14 cellular contexts compared by ENCODE assay signal in genomic region chr9:101307524-101308213, GRCh38.
"Had no signal": no experiment of that assay in that cellular context is flagged by ENCODE, and none has a peak within 500 bp of the region (broad histone marks: within the 10 kb centered on the region; RNA-seq: fewer than 3 reads in every experiment).

No MANE protein-coding gene starts in this region.

- H3K4me3 Mint-ChIP-seq: activated naive CD4-positive, alpha-beta T cell treated with anti-CD3 and anti-CD28 coated beads, Interleukin-2, amount 50 U/mL, for 24 hours; neural crest cell; T-helper 2 cell treated with Interferon-gamma antibody and Interleukin-4, amounts not matched to agents 5 μg/mL and 100 μg/mL, for 36 hours had no signal

- H3K9me3 Mint-ChIP-seq: activated naive CD4-positive, alpha-beta T cell treated with anti-CD3 and anti-CD28 coated beads, Interleukin-2, amount 50 U/mL, for 24 hours; neural crest cell; T-helper 2 cell treated with Interferon-gamma antibody and Interleukin-4, amounts not matched to agents 5 μg/mL and 100 μg/mL, for 36 hours had no signal

- H3K4me1 ChIP-seq: gastrocnemius medialis, pancreas had no signal

- DNase-seq: activated T-cell treated with anti-CD3 and anti-CD28 coated beads, Interleukin-2, amount 50 U/mL, for 1 hour; amniotic stem cell; gastrocnemius medialis; kidney; left ventricle myocardium superior; pancreas; stomach had no signal

- H3K36me3 ChIP-seq: gastrocnemius medialis, pancreas, stomach had no signal

- H3K4me1 Mint-ChIP-seq: activated naive CD4-positive, alpha-beta T cell treated with anti-CD3 and anti-CD28 coated beads, Interleukin-2, amount 50 U/mL, for 24 hours; neural crest cell had no signal

- H3K4me3 ChIP-seq: gastrocnemius medialis, pancreas, skin epidermis, stomach had no signal

- H3K36me3 Mint-ChIP-seq: activated naive CD4-positive, alpha-beta T cell treated with anti-CD3 and anti-CD28 coated beads, Interleukin-2, amount 50 U/mL, for 24 hours had no signal

- H3K9me3 ChIP-seq: gastrocnemius medialis, pancreas, stomach had no signal

- ATAC-seq: activated CD4-positive, CD25-positive, alpha-beta regulatory T cell treated with anti-CD3 and anti-CD28 coated beads, Interleukin-2, amount 50 U/mL, for 24 hours; gastrocnemius medialis; left ventricle myocardium superior; pancreas had no signal

- H3K27me3 ChIP-seq: gastrocnemius medialis, pancreas, stomach had no signal

- H3K27ac Mint-ChIP-seq: activated naive CD4-positive, alpha-beta T cell treated with anti-CD3 and anti-CD28 coated beads, Interleukin-2, amount 50 U/mL, for 24 hours; T-helper 2 cell treated with Interferon-gamma antibody and Interleukin-4, amounts not matched to agents 5 μg/mL and 100 μg/mL, for 36 hours had no signal

- H3K27ac ChIP-seq: gastrocnemius medialis, pancreas, skin epidermis, stomach had no signal

- FAIRE-seq: endometrium, kidney, pancreas, urothelium cell line had no signal
